In genomic region chr16:86498155-86498651, GRCh38 we compare ENCODE assay signal across 15 cellular contexts. TPM values are rescaled to one million over a fixed set of nuclear protein-coding genes. Genes with fewer than 3 reads are reported as not detected.
A peak's percentile ranks its signal among the peaks of the same experiment; 100 is the strongest.
DNase-seq lines count a peak whose midpoint lies in the region; ATAC-seq, FAIRE-seq and TF ChIP-seq lines count a peak whose summit lies in the region.
"Had no signal": no experiment of that assay in that cellular context is flagged by ENCODE, and none has a peak within 500 bp of the region (broad histone marks: within the 10 kb centered on the region; RNA-seq: fewer than 3 reads in every experiment).

No MANE protein-coding gene starts in this region.

- H2AFZ ChIP-seq in GM12878 (ENCODE audit: control insufficient read depth, low read depth, low read length): no peak overlapping the region

- peaks cover 16 to 20% of the 10 kb centered on the region in 2 experiments for H3K27me3 ChIP-seq in GM12878 (replicated peaks in 1 of 2; ENCODE audit: control insufficient read depth in 2 of 2, insufficient read depth in 2 of 2, low read length in 1 of 2)
- peaks cover 4% of the 10 kb centered on the region for H3K27me3 ChIP-seq in lung (ENCODE audit: control insufficient read depth, insufficient read depth)
- peaks cover 100% of the 10 kb centered on the region for H3K27me3 ChIP-seq in transverse colon

- H3K9me3 ChIP-seq in GM12878 (replicated peaks; ENCODE audit: control insufficient read depth, insufficient read depth, low read length) (no peaks in the 10 kb centered on the region), lung (ENCODE audit: control insufficient read depth in 2 of 2, insufficient read depth in 1 of 2, low read length in 1 of 2) (peaks cover 0 to 3% of the 10 kb centered on the region in 2 donors), transverse colon (no peaks in the 10 kb centered on the region)
- H3K9me3 ChIP-seq: HAP-1, vagina had no signal

- FAIRE-seq in GM12878 (lab: Jason Lieb, UNC): no peak

- CTCF ChIA-PET in activated CD8-positive, alpha-beta T cell treated with anti-CD3 and anti-CD28 coated beads, Interleukin-2, amount 10 ng/mL, durations not matched to agents 7 days and 5 days (lab: Charles Lee): no interaction called here
- CTCF ChIA-PET in activated CD8-positive, alpha-beta T cell treated with anti-CD3 and anti-CD28 coated beads for 36 hours (lab: Charles Lee): no interaction called here
- CTCF ChIA-PET in GM12878 (lab: Yijun Ruan, JAX): no interaction called here

- peak overlapping the region; percentile 52 for H3K27ac Mint-ChIP-seq in activated CD8-positive, alpha-beta T cell treated with anti-CD3 and anti-CD28 coated beads, Interleukin-2, amount 10 ng/mL, durations not matched to agents 7 days and 5 days
- no peak overlapping the region for H3K27ac Mint-ChIP-seq in activated CD8-positive, alpha-beta T cell treated with anti-CD3 and anti-CD28 coated beads for 36 hours

- no peak for DNase-seq in activated CD8-positive, alpha-beta T cell treated with anti-CD3 and anti-CD28 coated beads, Interleukin-2, amount 10 ng/mL, durations not matched to agents 7 days and 5 days
- DNase-seq in activated CD8-positive, alpha-beta T cell treated with anti-CD3 and anti-CD28 coated beads for 36 hours: no peak
- DNase-seq in GM12878 (ENCODE audit: low read depth, low spot score): no peak
- DNase-seq in lung (ENCODE audit: low spot score): no peak
- DNase-seq in transverse colon: no peak
- no peak for DNase-seq in DMS79 (lab: John Stamatoyannopoulos, UW)
- DNase-seq in NCI-H2081 treated with DMSO at 0.1 percent for 48 hours (lab: John Stamatoyannopoulos, UW): no peak
- DNase-seq in NCI-H146 treated with DMSO at 0.1 percent for 48 hours (lab: John Stamatoyannopoulos, UW; ENCODE audit: unreplicated experiment): no peak
- DNase-seq: DND-41; PC-3; stimulated activated CD4-positive, alpha-beta T cell treated with anti-CD3 and anti-CD28 coated beads, Interleukin-12 subunit alpha, Interleukin-12 subunit beta, amount 100 ng/mL, for 4 hours had no signal

- TF ChIP-seq POLR2A in GM12878 (IDR thresholded peaks at IDR 0.05; ENCODE audit: low read depth, low read length) (no peak), transverse colon (IDR thresholded peaks at IDR 0.05) (no peak)

- no peaks in the 10 kb centered on the region for H3K36me3 Mint-ChIP-seq in activated CD8-positive, alpha-beta T cell treated with anti-CD3 and anti-CD28 coated beads, Interleukin-2, amount 10 ng/mL, durations not matched to agents 7 days and 5 days (ENCODE audit: low read depth)
- H3K36me3 Mint-ChIP-seq in activated CD8-positive, alpha-beta T cell treated with anti-CD3 and anti-CD28 coated beads for 36 hours (ENCODE audit: low read depth): no peaks in the 10 kb centered on the region

- intact Hi-C loops in activated CD8-positive, alpha-beta T cell treated with anti-CD3 and anti-CD28 coated beads for 36 hours (cut with micrococcal nuclease): no loop called here
- intact Hi-C loops in GM12878 (cut with micrococcal nuclease; ENCODE audit: unreplicated experiment): no loop called here
- intact Hi-C loops in transverse colon (cut with DNase I; ENCODE audit: low total_unique reads): loop anchor here (10.0 kb wide), 1 partner anchor 73 kb away; no protein-coding TSS in a partner anchor

- no peaks in the 10 kb centered on the region for H3K4me1 Mint-ChIP-seq in activated CD8-positive, alpha-beta T cell treated with anti-CD3 and anti-CD28 coated beads, Interleukin-2, amount 10 ng/mL, durations not matched to agents 7 days and 5 days (ENCODE audit: low read depth)
- peaks cover 3% of the 10 kb centered on the region for H3K4me1 Mint-ChIP-seq in activated CD8-positive, alpha-beta T cell treated with anti-CD3 and anti-CD28 coated beads for 36 hours (ENCODE audit: low read depth)

- BruUV-seq in GM12878 (replicated peaks; lab: Mats Ljungman, UMichigan): no TSS peak

- TF ChIP-seq RAD21 in GM12878 (IDR thresholded peaks at IDR 0.05; ENCODE audit: insufficient read depth, low read depth, low read length): no peak

- ATAC-seq in activated CD8-positive, alpha-beta T cell treated with anti-CD3 and anti-CD28 coated beads, Interleukin-2, amount 10 ng/mL, durations not matched to agents 7 days and 5 days: no peak
- ATAC-seq in activated CD8-positive, alpha-beta T cell treated with anti-CD3 and anti-CD28 coated beads for 36 hours: no peak
- ATAC-seq in GM12878 (no peak), lung (ENCODE audit: insufficient read depth, low FRiP score) (no peak)
- ATAC-seq: PC-3 had no signal

- H4K20me1 ChIP-seq in GM12878 (ENCODE audit: control insufficient read depth, insufficient read depth): no peaks in the 10 kb centered on the region

- in situ Hi-C loops in GM12878 (cut with MboI): no loop called here
- in situ Hi-C loops in transverse colon (cut with MboI; ENCODE audit: low pct_ligation_motif_present in 1 of 4, low pct_unique_long_range_greater_than_20kb in 1 of 4, low sequenced_read_pairs in 3 of 4): no loop called here

- no peaks in the 10 kb centered on the region for H3K79me2 ChIP-seq in GM12878 (ENCODE audit: control insufficient read depth, insufficient read depth, low read length)

- TF ChIP-seq CTCF in activated CD8-positive, alpha-beta T cell treated with anti-CD3 and anti-CD28 coated beads for 36 hours (IDR thresholded peaks at IDR 0.05): no peak
- TF ChIP-seq CTCF in GM12878 (IDR thresholded peaks at IDR 0.05 in 2 of 3, conservative IDR thresholded peaks at IDR 0.05 in 1 of 3; ENCODE audit: control insufficient read depth in 2 of 3, extremely low read depth in 1 of 3, insufficient read depth in 1 of 3, low read depth in 3 of 3, low read length in 3 of 3): no peak
- no peak for TF ChIP-seq CTCF in lung (IDR thresholded peaks at IDR 0.05; ENCODE audit: control extremely low read depth, extremely low read depth)
- TF ChIP-seq CTCF in transverse colon (IDR thresholded peaks at IDR 0.05): no peak

- POLR2A ChIA-PET in activated CD8-positive, alpha-beta T cell treated with anti-CD3 and anti-CD28 coated beads, Interleukin-2, amount 10 ng/mL, durations not matched to agents 7 days and 5 days (lab: Charles Lee): no interaction called here
- POLR2A ChIA-PET in activated CD8-positive, alpha-beta T cell treated with anti-CD3 and anti-CD28 coated beads for 36 hours (lab: Charles Lee): no interaction called here
- POLR2A ChIA-PET in GM12878 (lab: Charles Lee): no interaction called here

- H3K4me3 Mint-ChIP-seq in activated CD8-positive, alpha-beta T cell treated with anti-CD3 and anti-CD28 coated beads, Interleukin-2, amount 10 ng/mL, durations not matched to agents 7 days and 5 days: no peak overlapping the region
- H3K4me3 Mint-ChIP-seq in activated CD8-positive, alpha-beta T cell treated with anti-CD3 and anti-CD28 coated beads for 36 hours: no peak overlapping the region

- H3K4me2 ChIP-seq in GM12878 (ENCODE audit: control insufficient read depth, insufficient read depth): no peak overlapping the region

- H3K27me3 Mint-ChIP-seq in activated CD8-positive, alpha-beta T cell treated with anti-CD3 and anti-CD28 coated beads, Interleukin-2, amount 10 ng/mL, durations not matched to agents 7 days and 5 days (ENCODE audit: low read depth): peaks cover 74% of the 10 kb centered on the region
- H3K27me3 Mint-ChIP-seq in activated CD8-positive, alpha-beta T cell treated with anti-CD3 and anti-CD28 coated beads for 36 hours: peaks cover 78% of the 10 kb centered on the region

- RAD21 ChIA-PET in GM12878 (lab: Charles Lee; ENCODE audit: unreplicated experiment): no interaction called here

- no peak overlapping the region for H3K9ac ChIP-seq in GM12878 (ENCODE audit: control insufficient read depth, insufficient read depth, low read length)

- H3K9me3 Mint-ChIP-seq in activated CD8-positive, alpha-beta T cell treated with anti-CD3 and anti-CD28 coated beads, Interleukin-2, amount 10 ng/mL, durations not matched to agents 7 days and 5 days (ENCODE audit: insufficient read depth): no peaks in the 10 kb centered on the region
- H3K9me3 Mint-ChIP-seq in activated CD8-positive, alpha-beta T cell treated with anti-CD3 and anti-CD28 coated beads for 36 hours: no peaks in the 10 kb centered on the region

- H3K36me3 ChIP-seq in GM12878 (ENCODE audit: control insufficient read depth in 2 of 2, insufficient read depth in 2 of 2, low read length in 1 of 2) (no peaks in the 10 kb centered on the region), lung (ENCODE audit: control insufficient read depth in 2 of 2, insufficient read depth in 2 of 2, low read length in 2 of 2) (no peaks in the 10 kb centered on the region), transverse colon (no peaks in the 10 kb centered on the region)
- H3K36me3 ChIP-seq: HAP-1, vagina had no signal

- WGBS in GM12878 (ENCODE audit: insufficient coverage, insufficient replicate concordance, low lambda C conversion rate, missing lambda C conversion rate): 25% methylated on average over 25 of the region's 27 CpGs
- WGBS in lung, 2 donors: 6 to 8% methylated on average over 27 of the region's 27 CpGs
- 7% methylated on average over 27 of the region's 27 CpGs; no CpG with 5 or more reads in 1 of the 2 donors for WGBS in transverse colon (ENCODE audit: low coverage in 1 of 2), 2 donors

- no peak for TF ChIP-seq EP300 in GM12878 (IDR thresholded peaks at IDR 0.05; ENCODE audit: borderline replicate concordance in 1 of 2, control insufficient read depth in 1 of 2, low read depth in 2 of 2, low read length in 2 of 2)
- no peak for TF ChIP-seq EP300 in transverse colon (IDR thresholded peaks at IDR 0.05; ENCODE audit: low read depth)

- SMC1A ChIA-PET in GM12878 (lab: Charles Lee; ENCODE audit: uncharacterized antibody, unreplicated experiment): no interaction called here

- H3K27ac ChIP-seq in GM12878 (ENCODE audit: control insufficient read depth, insufficient read depth): no peak overlapping the region
- H3K27ac ChIP-seq in lung (ENCODE audit: low read depth in 1 of 2, low read length in 1 of 2): peak overlapping the region in 1 of 2 donors; percentile 76
- H3K27ac ChIP-seq in transverse colon: peak overlapping the region; percentile 94 to 99 (median 96)
- H3K27ac ChIP-seq: vagina had no signal

- H3K4me3 ChIP-seq in GM12878 (no peak overlapping the region), lung (peak overlapping the region; percentile 30), transverse colon (peak overlapping the region; percentile 29 to 51 (median 36))
- H3K4me3 ChIP-seq: HAP-1 had no signal

- H3K4me1 ChIP-seq in GM12878 (ENCODE audit: control insufficient read depth, insufficient read depth, low read length) (no peaks in the 10 kb centered on the region), lung (ENCODE audit: control insufficient read depth in 2 of 2, insufficient read depth in 2 of 2, low read length in 2 of 2) (peaks cover 0 to 2% of the 10 kb centered on the region in 2 donors), transverse colon (peaks cover 0 to 11% (median 4%) of the 10 kb centered on the region in 4 donors)
- H3K4me1 ChIP-seq: HAP-1 had no signal

RNA-seq across cellular contexts. Expression of gene FOXF1, which starts 12.1 kb away (rescaled TPM):
- not detected for total RNA-seq in activated CD8-positive, alpha-beta T cell treated with anti-CD3 and anti-CD28 coated beads, Interleukin-2, amount 10 ng/mL, durations not matched to agents 7 days and 5 days
- total RNA-seq in activated CD8-positive, alpha-beta T cell treated with anti-CD3 and anti-CD28 coated beads for 36 hours: not detected
- total RNA-seq in GM12878 (2013; cell fraction: nucleolus; rRNA removed): not detected in 2 replicates
- not detected in 2 replicates for total RNA-seq in GM12878 (2014; rRNA removed)
- not detected in 2 replicates for total RNA-seq in GM12878 (2014; rRNA removed; fragmentation: Illumina TruSeq; extraction: Trizol)
- not detected in 2 replicates for total RNA-seq in GM12878 (2021)
- polyA plus RNA-seq in GM12878 (2011; ENCODE audit: low read depth): not detected
- 0.01 TPM in 1 of 2 replicates, not detected in the other for polyA plus RNA-seq in GM12878 (2011; rRNA removed)
- polyA plus RNA-seq in GM12878 (2011; cell fraction: cytosol; rRNA removed): 0.01 and 0.02 TPM in 2 replicates
- polyA plus RNA-seq in GM12878 (2011; cell fraction: nucleus; rRNA removed): 0.06 and 0.10 TPM in 2 replicates
- polyA plus RNA-seq in GM12878 (2012): not detected in 2 replicates
- polyA plus RNA-seq in GM12878 (2014; fragmentation: Illumina TruSeq; extraction: Trizol): not detected in 2 replicates
- not detected for polyA plus RNA-seq in GM12878 (2014; fragmentation: Nextera tagmentation; extraction: Ambion mirVana)
- polyA plus RNA-seq in GM12878 (2014; rRNA removed): not detected in 2 replicates
- polyA plus RNA-seq in GM12878 (2016; fragmentation: Nextera tagmentation; extraction: Ambion mirVana): not detected
- not detected in 2 replicates for polyA minus RNA-seq in GM12878 (2011; rRNA and poly(A)+ RNA removed)
- polyA minus RNA-seq in GM12878 (2011; cell fraction: cytosol; rRNA and poly(A)+ RNA removed): not detected in 2 replicates
- polyA minus RNA-seq in GM12878 (2011; cell fraction: nucleus; rRNA and poly(A)+ RNA removed): 0.10 TPM in 1 of 2 replicates, not detected in the other
- 10 to 100 TPM; 25.7 to 34.4 TPM for total RNA-seq in lung
- 10 to 100 TPM; 12.2 to 12.5 TPM for polyA plus RNA-seq in lung
- 10 to 100 TPM; 10.8 to 44.1 (median 23.4) TPM for total RNA-seq in transverse colon
- total RNA-seq: activated CD8-positive, alpha-beta memory T cell treated with anti-CD3 and anti-CD28 coated beads for 36 hours; PC-3; T-helper 1 cell treated with Interleukin-12 subunit alpha and Interleukin-12 subunit beta and Interleukin-4 antibody, amounts not matched to agents 30 ng/mL and 1 ng/mL, for 36 hours had no signal

RNA-seq across cellular contexts. Expression of gene MTHFSD, which starts 56.8 kb away (rescaled TPM):
- total RNA-seq in activated CD8-positive, alpha-beta T cell treated with anti-CD3 and anti-CD28 coated beads, Interleukin-2, amount 10 ng/mL, durations not matched to agents 7 days and 5 days: 10 to 100 TPM; 22.8 to 25.9 TPM
- total RNA-seq in activated CD8-positive, alpha-beta T cell treated with anti-CD3 and anti-CD28 coated beads for 36 hours: 10 to 100 TPM; 19.3 to 22.3 TPM
- total RNA-seq in GM12878 (2013; cell fraction: nucleolus; rRNA removed): 83.6 and 90.5 TPM in 2 replicates
- total RNA-seq in GM12878 (2014; rRNA removed) (15.2 and 19.7 TPM in 2 replicates), GM12878 (2014; rRNA removed; fragmentation: Illumina TruSeq; extraction: Trizol) (13.5 and 14.5 TPM in 2 replicates), GM12878 (2021) (19.0 TPM in 2 replicates), lung (10 to 100 TPM; 23.3 to 28.5 TPM), transverse colon (10 to 100 TPM; 25.4 to 51.1 (median 30.0) TPM)
- polyA plus RNA-seq in GM12878 (2011; ENCODE audit: low read depth): 5.2 TPM
- polyA plus RNA-seq in GM12878 (2011; rRNA removed) (21.7 and 24.5 TPM in 2 replicates), GM12878 (2014; fragmentation: Illumina TruSeq; extraction: Trizol) (15.0 and 15.7 TPM in 2 replicates), GM12878 (2014; fragmentation: Nextera tagmentation; extraction: Ambion mirVana) (1 to 10 TPM; 2.2 to 3.3 TPM), GM12878 (2014; rRNA removed) (17.7 and 17.8 TPM in 2 replicates), GM12878 (2016; fragmentation: Nextera tagmentation; extraction: Ambion mirVana) (10 to 100 TPM; 18.6 to 20.2 TPM), lung (1 to 10 TPM; 9.4 to 9.9 TPM)
- 16.6 and 19.3 TPM in 2 replicates for polyA plus RNA-seq in GM12878 (2011; cell fraction: cytosol; rRNA removed)
- 109 and 129 TPM in 2 replicates for polyA plus RNA-seq in GM12878 (2011; cell fraction: nucleus; rRNA removed)
- 13.2 and 16.9 TPM in 2 replicates for polyA plus RNA-seq in GM12878 (2012)
- 21.4 and 24.6 TPM in 2 replicates for polyA minus RNA-seq in GM12878 (2011; rRNA and poly(A)+ RNA removed)
- polyA minus RNA-seq in GM12878 (2011; cell fraction: cytosol; rRNA and poly(A)+ RNA removed): 6.3 and 7.1 TPM in 2 replicates
- polyA minus RNA-seq in GM12878 (2011; cell fraction: nucleus; rRNA and poly(A)+ RNA removed): 48.8 and 64.1 TPM in 2 replicates

Comparison
In these comparisons a context has a peak if more than half of its experiments do, and no peak if none do; other contexts are left out.
1. RNA of gene FOXF1, which starts 12.1 kb away (total RNA-seq): 25.7 to 34.4 TPM in lung and 10.8 to 44.1 TPM in transverse colon; not detected in activated CD8-positive, alpha-beta T cell treated with anti-CD3 and anti-CD28 coated beads for 36 hours, not detected in activated CD8-positive, alpha-beta T cell treated with anti-CD3 and anti-CD28 coated beads, Interleukin-2, amount 10 ng/mL, durations not matched to agents 7 days and 5 days and not detected in GM12878; every median in the first group is over 10 times any median in the second.